Comparison of ENCODE assay signal across 9 cellular contexts in the genomic region with DNA sequence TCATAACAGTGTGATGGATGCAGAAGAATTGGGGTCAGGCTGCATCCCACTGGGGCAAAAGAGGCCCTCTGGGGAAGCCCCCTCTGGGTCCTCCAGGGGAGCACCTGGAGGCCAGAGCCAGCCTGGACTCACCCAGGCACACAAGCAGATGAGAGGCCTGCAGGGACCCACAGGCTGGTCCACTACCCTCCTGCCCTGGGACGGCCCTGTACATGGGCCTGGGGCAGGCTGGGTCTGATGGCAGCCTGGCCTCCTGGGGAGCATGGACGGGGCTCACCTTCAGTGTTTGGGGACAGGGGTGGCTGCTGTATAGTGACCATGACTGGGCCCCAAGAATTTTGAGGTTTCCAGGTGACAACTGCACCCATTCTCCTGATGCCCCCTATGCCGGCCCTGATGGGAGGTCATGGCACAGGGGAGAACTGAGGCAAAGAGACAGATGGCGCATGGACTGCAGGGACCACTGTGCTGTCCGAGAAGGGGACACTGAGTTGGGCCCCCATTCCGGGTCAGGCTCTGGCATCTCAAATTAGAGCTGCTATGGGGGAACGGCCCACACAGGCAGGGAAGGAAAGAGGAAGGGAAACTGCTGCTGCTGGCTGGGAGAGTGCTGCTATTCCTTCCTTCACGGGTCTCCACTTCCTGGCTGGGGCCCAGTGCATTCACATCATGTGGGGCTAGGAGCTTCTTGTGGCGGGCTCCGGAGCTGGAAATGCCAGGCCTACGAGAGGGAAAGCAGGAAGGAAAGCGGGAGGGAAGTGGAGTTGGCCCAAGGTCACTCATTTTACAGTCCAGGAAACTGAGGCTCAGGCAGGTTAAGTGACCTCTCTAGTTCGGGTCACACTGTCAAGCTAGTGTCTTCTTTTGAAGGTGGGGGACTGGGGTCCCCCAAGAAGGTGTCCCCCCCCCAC. TPM values are rescaled to one million over a fixed set of nuclear protein-coding genes. Genes with fewer than 3 reads are reported as not detected.
A peak's percentile ranks its signal among the peaks of the same experiment; 100 is the strongest.
DNase-seq lines count a peak whose midpoint lies in the region; ATAC-seq and TF ChIP-seq lines count a peak whose summit lies in the region.
"Had no signal": no experiment of that assay in that cellular context is flagged by ENCODE, and none has a peak within 500 bp of the region (broad histone marks: within the 10 kb centered on the region; RNA-seq: fewer than 3 reads in every experiment).

No MANE protein-coding gene starts in this region.

- POLR2A ChIA-PET in CD4-positive, alpha-beta T cell (lab: Charles Lee): interaction anchor here (0.8 to 4.6 kb wide), 20 partner anchors 8 to 471 kb away, joined by 3 to 35 read pairs (median 8); partner anchors contain the start of gene NINJ1

- H3K9me3 ChIP-seq in CD4-positive, alpha-beta T cell (ENCODE audit: control insufficient read depth, low read length): no peaks in the 10 kb centered on the region
- peaks cover 12% of the 10 kb centered on the region for H3K9me3 ChIP-seq in left ventricle myocardium inferior (replicated peaks)

- intact Hi-C loops in CD4-positive, alpha-beta T cell (cut with DNase I, micrococcal nuclease): loop anchor here (1.0 to 5.0 kb wide), 5 partner anchors 30 to 332 kb away; partner anchors contain the start of gene BICD2 (in 1 of the 2)
- intact Hi-C loops in left ventricle myocardium inferior (cut with micrococcal nuclease) (no loop called here), posterior vena cava (cut with DNase I) (loop anchor here (5.0 to 10.0 kb wide), 2 partner anchors 360 to 647 kb away; partner anchors contain the start of genes FAM120A (in 1 of the 2) and FAM120AOS (in 1 of the 2))

- H3K27me3 ChIP-seq in CD4-positive, alpha-beta T cell (ENCODE audit: control insufficient read depth, insufficient read depth, low read length): no peaks in the 10 kb centered on the region
- no peaks in the 10 kb centered on the region for H3K27me3 ChIP-seq in HL-60 (ENCODE audit: insufficient read depth, poor library complexity, severe bottlenecking)
- H3K27me3 ChIP-seq in left ventricle myocardium inferior (ENCODE audit: low read depth): no peaks in the 10 kb centered on the region

- peaks cover 26% of the 10 kb centered on the region for H3K36me3 Mint-ChIP-seq in CD4-positive, alpha-beta T cell (ENCODE audit: low read depth)
- peaks cover 16 to 18% of the 10 kb centered on the region in 2 donors for H3K36me3 Mint-ChIP-seq in activated T-cell treated with anti-CD3 and anti-CD28 coated beads, Interleukin-2, amount 50 U/mL, for 72 hours (ENCODE audit: insufficient read depth in 2 of 2)

- peak overlapping the region; percentile 41 for H3K4me3 ChIP-seq in HL-60 (replicated peaks; ENCODE audit: insufficient read depth, low read length)
- H3K4me3 ChIP-seq in left ventricle myocardium inferior: peak overlapping the region; percentile 72

- H3K27ac Mint-ChIP-seq in CD4-positive, alpha-beta T cell: peak overlapping the region; percentile 99
- peak overlapping the region; percentile 95 for H3K27ac Mint-ChIP-seq in activated T-cell treated with anti-CD3 and anti-CD28 coated beads, Interleukin-2, amount 50 U/mL, for 72 hours

- CTCF ChIA-PET in CD4-positive, alpha-beta T cell (lab: Charles Lee): interaction anchor here (1.3 kb wide), 1 partner anchor 26 kb away, joined by 4 read pairs; no protein-coding TSS in a partner anchor

- ATAC-seq in CD4-positive, alpha-beta T cell (ENCODE audit: poor library complexity): no peak
- ATAC-seq in activated T-cell treated with anti-CD3 and anti-CD28 coated beads, Interleukin-2, amount 50 U/mL, for 72 hours (replicated peaks in 1 of 2): no peak
- ATAC-seq in HG03280 (IDR thresholded peaks at IDR 0.05; ENCODE audit: unreplicated experiment) (no peak), HG02938 (IDR thresholded peaks at IDR 0.05; ENCODE audit: unreplicated experiment) (no peak), HG02981 (IDR thresholded peaks at IDR 0.05; ENCODE audit: unreplicated experiment) (no peak)

- peak overlapping the region; percentile 95 for H3K27ac ChIP-seq in CD4-positive, alpha-beta T cell (ENCODE audit: low read depth, low read length)
- H3K27ac ChIP-seq in HL-60 (replicated peaks): peak overlapping the region; percentile 94
- peak overlapping the region; percentile 97 for H3K27ac ChIP-seq in left ventricle myocardium inferior (replicated peaks)

- H3K4me3 Mint-ChIP-seq in CD4-positive, alpha-beta T cell: peak overlapping the region; percentile 95
- H3K4me3 Mint-ChIP-seq in activated T-cell treated with anti-CD3 and anti-CD28 coated beads, Interleukin-2, amount 50 U/mL, for 72 hours: peak overlapping the region; percentile 90 to 94

- peaks cover 64% of the 10 kb centered on the region for H3K4me1 ChIP-seq in left ventricle myocardium inferior

- no peak for DNase-seq in CD4-positive, alpha-beta T cell
- DNase-seq in HL-60 (ENCODE audit: low read depth in 1 of 2, low spot score in 1 of 2) (peak; percentile 64 to 71), left ventricle myocardium inferior (peak; percentile 59), posterior vena cava (ENCODE audit: low spot score) (peak; percentile 87)
- no peak for DNase-seq in activated T-cell treated with anti-CD3 and anti-CD28 coated beads, Interleukin-2, amount 50 U/mL, for 72 hours

- H3K4me1 Mint-ChIP-seq in CD4-positive, alpha-beta T cell (ENCODE audit: low read depth): peaks cover 79% of the 10 kb centered on the region
- peaks cover 83% of the 10 kb centered on the region for H3K4me1 Mint-ChIP-seq in activated T-cell treated with anti-CD3 and anti-CD28 coated beads, Interleukin-2, amount 50 U/mL, for 72 hours (ENCODE audit: low read depth)

- TF ChIP-seq CTCF in CD4-positive, alpha-beta T cell (IDR thresholded peaks at IDR 0.05): no peak
- TF ChIP-seq CTCF in HL-60 (IDR thresholded peaks at IDR 0.05; ENCODE audit: insufficient read depth, low read length) (no peak), left ventricle myocardium inferior (IDR thresholded peaks at IDR 0.05; ENCODE audit: borderline replicate concordance) (no peak)

- no peaks in the 10 kb centered on the region for H3K9me3 Mint-ChIP-seq in CD4-positive, alpha-beta T cell
- peaks cover 5 to 8% of the 10 kb centered on the region in 2 donors for H3K9me3 Mint-ChIP-seq in activated T-cell treated with anti-CD3 and anti-CD28 coated beads, Interleukin-2, amount 50 U/mL, for 72 hours

- H3K27me3 Mint-ChIP-seq in CD4-positive, alpha-beta T cell: no peaks in the 10 kb centered on the region
- H3K27me3 Mint-ChIP-seq in activated T-cell treated with anti-CD3 and anti-CD28 coated beads, Interleukin-2, amount 50 U/mL, for 72 hours (ENCODE audit: low read depth): no peaks in the 10 kb centered on the region

- H3K36me3 ChIP-seq in left ventricle myocardium inferior: no peaks in the 10 kb centered on the region

RNA-seq across cellular contexts. Expression of gene CARD19, which starts 1.5 kb away (rescaled TPM):
- total RNA-seq in CD4-positive, alpha-beta T cell: 10 to 100 TPM; 38.8 to 39.2 TPM
- 10 to 100 TPM; 65.7 to 70.0 TPM for total RNA-seq in activated T-cell treated with anti-CD3 and anti-CD28 coated beads, Interleukin-2, amount 50 U/mL, for 72 hours
- total RNA-seq in left ventricle myocardium inferior (35.8 TPM), posterior vena cava (10 to 100 TPM; 40.8 to 43.0 TPM)

RNA-seq across cellular contexts. Expression of gene SUSD3, which starts 36.0 kb away (rescaled TPM):
- total RNA-seq in CD4-positive, alpha-beta T cell: 10 to 100 TPM; 33.9 to 35.6 TPM
- total RNA-seq in activated T-cell treated with anti-CD3 and anti-CD28 coated beads, Interleukin-2, amount 50 U/mL, for 72 hours: 10 to 100 TPM; 53.1 to 56.8 TPM
- total RNA-seq in left ventricle myocardium inferior (0.60 TPM), posterior vena cava (1 to 10 TPM; 1.4 to 5.2 TPM)
- total RNA-seq: HT1080 had no signal

RNA-seq across cellular contexts. Expression of gene NINJ1, which starts 39.5 kb away (rescaled TPM):
- total RNA-seq in CD4-positive, alpha-beta T cell: 10 to 100 TPM; 87.8 to 87.9 TPM
- total RNA-seq in activated T-cell treated with anti-CD3 and anti-CD28 coated beads, Interleukin-2, amount 50 U/mL, for 72 hours: 100 to 1,000 TPM; 121 to 124 TPM
- total RNA-seq in left ventricle myocardium inferior: 53.7 TPM
- 10 to 100 TPM; 30.6 to 39.5 TPM for total RNA-seq in posterior vena cava

Comparison
In these comparisons a context has a peak if more than half of its experiments do, and no peak if none do; other contexts are left out.
1. DNase-seq: peak in HL-60 (2 of 2), left ventricle myocardium inferior (single experiment) and posterior vena cava (single experiment); none in CD4-positive, alpha-beta T cell (0 of 10) and activated T-cell treated with anti-CD3 and anti-CD28 coated beads, Interleukin-2, amount 50 U/mL, for 72 hours (0 of 2).
2. RNA of gene SUSD3, which starts 36.0 kb away (total RNA-seq): 53.1 to 56.8 TPM in activated T-cell treated with anti-CD3 and anti-CD28 coated beads, Interleukin-2, amount 50 U/mL, for 72 hours and 33.9 to 35.6 TPM in CD4-positive, alpha-beta T cell; 1.4 to 5.2 TPM in posterior vena cava and 0.60 TPM in left ventricle myocardium inferior (single experiment); every median in the first group is over 4 times any median in the second.
3. Peak in every context shown above with its lines, with median percentiles within 50 percentile points of each other: H3K27ac ChIP-seq.